ENCODE assay signal across 9 cellular contexts in genomic region chr3:11637901-11638668, GRCh38. TPM values are rescaled to one million over a fixed set of nuclear protein-coding genes. Genes with fewer than 3 reads are reported as not detected.
A peak's percentile ranks its signal among the peaks of the same experiment; 100 is the strongest.
DNase-seq lines count a peak whose midpoint lies in the region; ATAC-seq and TF ChIP-seq lines count a peak whose summit lies in the region.
"Had no signal": no experiment of that assay in that cellular context is flagged by ENCODE, and none has a peak within 500 bp of the region (broad histone marks: within the 10 kb centered on the region; RNA-seq: fewer than 3 reads in every experiment).

No MANE protein-coding gene starts in this region.

- H3K4me1 ChIP-seq in testis, result peaks cover 79% of the 10 kb centered on the region

- H3K27ac ChIP-seq in angular gyrus (ENCODE audit: low read depth, low read length), result peak overlapping the region; percentile 17
- H3K27ac ChIP-seq in testis, result peak overlapping the region; percentile 81 to 95

- no peaks in the 10 kb centered on the region for H3K27me3 ChIP-seq in testis

- WGBS in testis, 2 donors, result 26 to 39% methylated on average over 13 of the region's 13 CpGs

- TF ChIP-seq CTCF in testis (IDR thresholded peaks at IDR 0.05), result no peak

- ATAC-seq in GM18502 (IDR thresholded peaks at IDR 0.05; ENCODE audit: poor library complexity, unreplicated experiment), result no peak

- H3K4me3 ChIP-seq in testis, result no peak overlapping the region

- DNase-seq in NCI-H2107 treated with DMSO at 0.1 percent for 48 hours (lab: John Stamatoyannopoulos, UW; ENCODE audit: unreplicated experiment) (peak; percentile 25), NCI-H2107 (lab: John Stamatoyannopoulos, UW) (no peak), left kidney (ENCODE audit: low read depth, low spot score) (peak; percentile 18), testis (peak; percentile 53), anterior cingulate cortex (lab: John Stamatoyannopoulos, UW) (no peak), foreskin melanocyte (no peak)
- DNase-seq: NCI-H510A treated with DMSO at 0.1 percent for 48 hours had no signal

- no peak for TF ChIP-seq POLR2A in testis (IDR thresholded peaks at IDR 0.05)

- H3K36me3 ChIP-seq in testis (ENCODE audit: low read depth, missing control alignments), result no peaks in the 10 kb centered on the region

- H3K9me3 ChIP-seq in testis, result no peaks in the 10 kb centered on the region

- intact Hi-C loops in testis (cut with DNase I; ENCODE audit: low total_unique reads), result no loop called here

RNA-seq across cellular contexts. Expression of gene VGLL4, which starts 5.6 kb away (rescaled TPM):
- 100 to 1,000 TPM; 169 to 209 TPM for total RNA-seq in testis
- 72.9 TPM for polyA plus RNA-seq in testis (ENCODE audit: insufficient read depth, low read depth, low replicate concordance)

Comparison
In these comparisons a context has a peak if more than half of its experiments do, and no peak if none do; other contexts are left out.
1. DNase-seq: peak in NCI-H2107 treated with DMSO at 0.1 percent for 48 hours (single experiment), left kidney (single experiment) and testis (single experiment); none in NCI-H2107 (single experiment), anterior cingulate cortex (0 of 58) and foreskin melanocyte (single experiment).